In genomic region chr5:154797762-154798161, GRCh38 we compare ENCODE assay signal across 30 cellular contexts. TPM values are rescaled to one million over a fixed set of nuclear protein-coding genes. Genes with fewer than 3 reads are reported as not detected.
"Had no signal": no experiment of that assay in that cellular context is flagged by ENCODE, and none has a peak within 500 bp of the region (broad histone marks: within the 10 kb centered on the region; RNA-seq: fewer than 3 reads in every experiment).

No MANE protein-coding gene starts in this region.

- DNase-seq: activated CD4-positive, alpha-beta T cell treated with anti-CD3 and anti-CD28 coated beads for 48 hours; activated CD4-positive, alpha-beta T cell treated with anti-CD3 and anti-CD28 coated beads, Interleukin-2, amount 50 U/mL, for 48 hours; activated CD8-positive, alpha-beta memory T cell treated with anti-CD3 and anti-CD28 coated beads for 24 hours; activated T-cell treated with anti-CD3 and anti-CD28 coated beads, Interleukin-2, amount 50 U/mL, for 1 hour; amniotic stem cell; cerebellar nuclear complex; cortex of kidney; effector memory CD8-positive, alpha-beta T cell; erythroblast; foreskin keratinocyte; heart right ventricle; kidney glomerular epithelial cell; mesendoderm; natural killer cell; posterior cingulate gyrus; right cardiac atrium; stimulated activated CD4-positive, alpha-beta T cell treated with anti-CD3 and anti-CD28 coated beads, Interleukin-15, amount 100 ng/mL, for 24 hours; stimulated activated CD4-positive, alpha-beta T cell treated with anti-CD3 and anti-CD28 coated beads, Interleukin-2, amount 100 ng/mL, for 24 hours; stimulated activated naive CD4-positive, alpha-beta T cell; SW 1271; T-helper 9 cell; tibial artery; upper lobe of right lung had no signal

- ATAC-seq: activated CD4-positive, CD25-positive, alpha-beta regulatory T cell treated with anti-CD3 and anti-CD28 coated beads, Interleukin-2, amount 50 U/mL, for 24 hours; effector memory CD8-positive, alpha-beta T cell; foreskin keratinocyte; heart right ventricle; left lobe of liver; natural killer cell; right cardiac atrium; upper lobe of right lung had no signal

- H3K27ac ChIP-seq: cardiac muscle cell, foreskin keratinocyte, suprapubic skin, tibial artery, upper lobe of right lung, VCaP had no signal

- H3K4me1 ChIP-seq: foreskin keratinocyte, suprapubic skin had no signal

- H3K9me3 ChIP-seq: heart right ventricle, suprapubic skin, tibial artery, upper lobe of right lung had no signal

- H3K27me3 ChIP-seq: cardiac muscle cell, foreskin keratinocyte, heart right ventricle, suprapubic skin, tibial artery, upper lobe of right lung had no signal

- H3K4me3 ChIP-seq: cardiac muscle cell, heart right ventricle, lung, suprapubic skin, tibial artery, upper lobe of right lung had no signal

RNA-seq across cellular contexts. Expression of gene FAXDC2, which starts 52.6 kb away (rescaled TPM):
- total RNA-seq: activated T-helper 2 cell treated with anti-CD3 and anti-CD28 coated beads, Interferon-gamma antibody, Interleukin-2, Interleukin-4, amounts not matched to agents 10 μg/mL and 5 μg/mL and 100 μg/mL, durations not matched to agents 14 hours and 24 hours and 36 hours had no signal
